Comparison of ENCODE assay signal across 2 cellular contexts in the genomic region with DNA sequence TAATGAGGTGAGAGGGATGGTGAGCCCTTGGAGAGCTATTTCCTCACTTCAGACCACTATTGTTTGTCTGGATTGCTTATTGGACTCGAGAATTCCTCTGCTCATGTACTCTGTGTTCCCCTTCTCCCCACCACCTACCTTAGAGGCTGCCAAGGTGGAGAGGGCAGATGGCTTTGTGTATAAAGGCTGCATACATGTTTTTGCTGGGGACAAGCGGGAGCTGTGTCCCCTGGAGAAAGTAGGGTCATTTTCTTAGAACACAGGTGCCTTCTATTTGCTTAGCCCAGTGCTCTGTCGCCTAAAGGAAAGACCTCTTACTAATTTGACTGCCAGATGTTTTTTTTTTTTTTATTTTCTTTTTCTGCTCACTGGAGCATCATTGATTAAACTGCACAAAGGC.
TF ChIP-seq lines count a peak whose summit lies in the region.

No MANE protein-coding gene starts in this region.

TF ChIP-seq in GM23338, 12 proteins besides CTCF, POLR2A, EP300 and RAD21 (continues in another document):
- no peak for TF ChIP-seq EZH2 (IDR thresholded peaks at IDR 0.05; ENCODE audit: low read depth, unreplicated experiment)
- TF ChIP-seq POLR2AphosphoS5 (IDR thresholded peaks at IDR 0.05; ENCODE audit: low read depth), result no peak
- no peak for TF ChIP-seq CREB1 (CRISPR knock-in tag; IDR thresholded peaks at IDR 0.05; ENCODE audit: low read depth)
- no peak for TF ChIP-seq ZNF331 (CRISPR knock-in tag; IDR thresholded peaks at IDR 0.05; ENCODE audit: low read depth)
- TF ChIP-seq, protein P1, sequence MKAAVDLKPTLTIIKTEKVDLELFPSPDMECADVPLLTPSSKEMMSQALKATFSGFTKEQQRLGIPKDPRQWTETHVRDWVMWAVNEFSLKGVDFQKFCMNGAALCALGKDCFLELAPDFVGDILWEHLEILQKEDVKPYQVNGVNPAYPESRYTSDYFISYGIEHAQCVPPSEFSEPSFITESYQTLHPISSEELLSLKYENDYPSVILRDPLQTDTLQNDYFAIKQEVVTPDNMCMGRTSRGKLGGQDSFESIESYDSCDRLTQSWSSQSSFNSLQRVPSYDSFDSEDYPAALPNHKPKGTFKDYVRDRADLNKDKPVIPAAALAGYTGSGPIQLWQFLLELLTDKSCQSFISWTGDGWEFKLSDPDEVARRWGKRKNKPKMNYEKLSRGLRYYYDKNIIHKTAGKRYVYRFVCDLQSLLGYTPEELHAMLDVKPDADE (IDR thresholded peaks at IDR 0.05), result no peak
- TF ChIP-seq STAT1 (IDR thresholded peaks at IDR 0.05; ENCODE audit: unreplicated experiment), result no peak
- TF ChIP-seq REST (IDR thresholded peaks at IDR 0.05; ENCODE audit: unreplicated experiment), result no peak
- no peak for TF ChIP-seq EZH2phosphoT487 (IDR thresholded peaks at IDR 0.05; ENCODE audit: unreplicated experiment)
- no peak for TF ChIP-seq NANOG (IDR thresholded peaks at IDR 0.05; ENCODE audit: borderline replicate concordance)
- no peak for TF ChIP-seq JUNB (IDR thresholded peaks at IDR 0.05; ENCODE audit: unreplicated experiment)
- no peak for TF ChIP-seq ZNF114 (CRISPR knock-in tag; IDR thresholded peaks at IDR 0.05)

TF ChIP-seq in IMR-90, 13 proteins besides CTCF, POLR2A, EP300 and RAD21:
- TF ChIP-seq, protein P2, sequence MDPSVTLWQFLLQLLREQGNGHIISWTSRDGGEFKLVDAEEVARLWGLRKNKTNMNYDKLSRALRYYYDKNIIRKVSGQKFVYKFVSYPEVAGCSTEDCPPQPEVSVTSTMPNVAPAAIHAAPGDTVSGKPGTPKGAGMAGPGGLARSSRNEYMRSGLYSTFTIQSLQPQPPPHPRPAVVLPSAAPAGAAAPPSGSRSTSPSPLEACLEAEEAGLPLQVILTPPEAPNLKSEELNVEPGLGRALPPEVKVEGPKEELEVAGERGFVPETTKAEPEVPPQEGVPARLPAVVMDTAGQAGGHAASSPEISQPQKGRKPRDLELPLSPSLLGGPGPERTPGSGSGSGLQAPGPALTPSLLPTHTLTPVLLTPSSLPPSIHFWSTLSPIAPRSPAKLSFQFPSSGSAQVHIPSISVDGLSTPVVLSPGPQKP (IDR thresholded peaks at IDR 0.05; ENCODE audit: borderline replicate concordance, low read depth, low read length), result no peak
- TF ChIP-seq MXI1 (IDR thresholded peaks at IDR 0.05; ENCODE audit: borderline replicate concordance, low read depth, low read length) (no peak), SMC3 (IDR thresholded peaks at IDR 0.05; ENCODE audit: low read depth, low read length) (no peak), NFE2L2 (IDR thresholded peaks at IDR 0.05; ENCODE audit: low read depth, low read length) (no peak), MAZ (IDR thresholded peaks at IDR 0.05; ENCODE audit: borderline replicate concordance, low read depth, low read length) (no peak), RFX5 (IDR thresholded peaks at IDR 0.05; ENCODE audit: low read depth, low read length) (no peak), BHLHE40 (IDR thresholded peaks at IDR 0.05; ENCODE audit: low read depth, low read length) (no peak), FOS (IDR thresholded peaks at IDR 0.05; ENCODE audit: low read depth, low read length) (no peak), CEBPB (IDR thresholded peaks at IDR 0.05; ENCODE audit: low read depth, low read length) (no peak), CHD1 (IDR thresholded peaks at IDR 0.05; ENCODE audit: low read depth, low read length) (no peak), USF2 (IDR thresholded peaks at IDR 0.05; ENCODE audit: low read depth, low read length) (no peak), MAFK (IDR thresholded peaks at IDR 0.05; ENCODE audit: low read depth, low read length) (no peak), RCOR1 (IDR thresholded peaks at IDR 0.05; ENCODE audit: insufficient replicate concordance, low read length) (no peak)
